ENCODE assay signal across 1 cellular context in the genomic region with DNA sequence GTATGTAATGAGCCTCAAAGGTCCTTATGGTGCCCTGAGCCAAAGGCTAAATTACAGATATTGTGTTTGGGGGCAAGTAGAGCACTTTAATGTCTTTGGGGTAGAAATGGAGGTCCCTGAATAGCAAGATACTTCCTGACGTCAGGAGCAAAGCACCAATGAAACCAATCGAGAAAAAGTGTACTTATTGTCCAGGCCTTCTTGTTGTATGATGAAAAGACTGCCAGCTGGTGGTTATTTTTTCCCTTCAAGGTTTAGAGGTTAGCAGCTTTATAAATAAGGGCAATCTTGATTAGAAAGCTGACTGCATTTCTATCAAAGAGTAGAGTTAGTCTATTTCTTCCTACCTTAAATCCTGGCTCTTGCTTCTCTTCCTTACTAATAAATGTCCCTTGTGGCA.
TF ChIP-seq lines count a peak whose summit lies in the region.

No MANE protein-coding gene starts in this region.

TF ChIP-seq in endothelial cell of umbilical vein, 7 proteins besides CTCF, POLR2A, EP300 and RAD21:
- TF ChIP-seq FOS (IDR thresholded peaks at IDR 0.05; ENCODE audit: borderline replicate concordance, insufficient read depth, low read length) (no peak), MYC (IDR thresholded peaks at IDR 0.05; ENCODE audit: low read depth, low read length) (no peak)
